ENCODE assay signal across 29 cellular contexts in the genomic region with DNA sequence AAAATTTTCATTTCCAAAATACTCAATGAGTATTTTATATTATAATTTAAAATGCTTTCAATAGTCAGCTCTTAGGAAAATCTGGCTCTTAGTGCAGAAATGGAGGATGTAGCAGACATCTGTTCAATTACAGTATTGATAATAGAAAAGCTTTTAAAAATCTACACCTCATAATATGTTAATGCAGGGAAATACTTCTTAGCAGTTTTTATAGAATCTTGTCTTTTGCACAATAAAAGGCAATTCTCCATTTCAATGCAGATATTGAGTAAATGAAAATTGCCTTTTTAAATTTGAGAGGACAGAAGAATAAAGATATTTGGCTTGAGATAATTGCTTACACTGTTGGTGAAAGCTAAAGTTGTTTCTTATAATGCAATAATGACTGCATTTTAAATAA.
A peak's percentile ranks its signal among the peaks of the same experiment; 100 is the strongest.
DNase-seq lines count a peak whose midpoint lies in the region; ATAC-seq and TF ChIP-seq lines count a peak whose summit lies in the region.
"Had no signal": no experiment of that assay in that cellular context is flagged by ENCODE, and none has a peak within 500 bp of the region (broad histone marks: within the 10 kb centered on the region; RNA-seq: fewer than 3 reads in every experiment).

No MANE protein-coding gene starts in this region.

- H3K27ac Mint-ChIP-seq in GM23338, result no peak overlapping the region
- H3K27ac Mint-ChIP-seq: B cell; CD14-positive monocyte; CD4-positive, alpha-beta memory T cell; CD4-positive, alpha-beta T cell; CD4-positive, CD25-positive, alpha-beta regulatory T cell; CD8-positive, alpha-beta memory T cell; CD8-positive, alpha-beta T cell had no signal

- no peak overlapping the region for H3K4me3 ChIP-seq in GM23338
- H3K4me3 ChIP-seq in adrenal gland, result no peak overlapping the region
- H3K4me3 ChIP-seq: A549; BLaER1; BLaER1 treated with 17β-estradiol and CSF1 and Interleukin-3, amounts not matched to agents 10 nM and 100 nM had no signal

- TF ChIP-seq CTCF in GM23338 (conservative IDR thresholded peaks at IDR 0.05; ENCODE audit: low read depth in 2 of 2) (no peak), adrenal gland (IDR thresholded peaks at IDR 0.05) (no peak)

- H3F3A ChIP-seq in GM23338 (replicated peaks; ENCODE audit: low read depth), result no peaks in the 10 kb centered on the region

- H3K9me2 ChIP-seq in GM23338 (ENCODE audit: insufficient read depth), result peaks cover 15% of the 10 kb centered on the region

- H3K4me1 ChIP-seq in GM23338 (ENCODE audit: insufficient read depth), result peaks cover 14% of the 10 kb centered on the region
- H3K4me1 ChIP-seq in adrenal gland (replicated peaks in 1 of 2), result no peaks in the 10 kb centered on the region
- H3K4me1 ChIP-seq: A549; BE2C; BLaER1; BLaER1 treated with 17β-estradiol and CSF1 and Interleukin-3, amounts not matched to agents 10 nM and 100 nM; Caco-2 had no signal

- 0 out of 2 replicates have a peak overlapping the region, but pooled peaks have one; percentile 14 for H3K4me2 ChIP-seq in GM23338
- H3K4me2 ChIP-seq: A549; BLaER1; BLaER1 treated with 17β-estradiol and CSF1 and Interleukin-3, amounts not matched to agents 10 nM and 100 nM had no signal

- no peaks in the 10 kb centered on the region for H4K20me1 ChIP-seq in GM23338 (replicated peaks; ENCODE audit: insufficient read depth)
- H4K20me1 ChIP-seq: BLaER1; BLaER1 treated with 17β-estradiol and CSF1 and Interleukin-3, amounts not matched to agents 10 nM and 100 nM had no signal

- H3K4me3 Mint-ChIP-seq in GM23338, result no peak overlapping the region
- H3K4me3 Mint-ChIP-seq: B cell; CD14-positive monocyte; CD4-positive, alpha-beta memory T cell; CD4-positive, alpha-beta T cell; CD4-positive, CD25-positive, alpha-beta regulatory T cell; CD8-positive, alpha-beta memory T cell; CD8-positive, alpha-beta T cell had no signal

- intact Hi-C loops in adrenal gland (cut with DNase I), result no loop called here

- peaks cover 7% of the 10 kb centered on the region for H3K27me3 Mint-ChIP-seq in GM23338 (ENCODE audit: insufficient read depth, low read depth, poor library complexity)
- H3K27me3 Mint-ChIP-seq: B cell; CD4-positive, CD25-positive, alpha-beta regulatory T cell; CD8-positive, alpha-beta memory T cell had no signal

- no peak for TF ChIP-seq POLR2A in adrenal gland (IDR thresholded peaks at IDR 0.05)

- 0 out of 2 replicates have a peak, but pooled peaks cover 3% of the 10 kb centered on the region for H3K36me3 ChIP-seq in GM23338 (ENCODE audit: insufficient read depth)
- no peaks in the 10 kb centered on the region for H3K36me3 ChIP-seq in adrenal gland (replicated peaks in 1 of 2)
- H3K36me3 ChIP-seq: BE2C; BLaER1; BLaER1 treated with 17β-estradiol and CSF1 and Interleukin-3, amounts not matched to agents 10 nM and 100 nM had no signal

- ATAC-seq in GM23338, result no peak
- ATAC-seq: A549; CD8-positive, alpha-beta T cell had no signal

- no peaks in the 10 kb centered on the region for H3K79me2 ChIP-seq in GM23338 (replicated peaks; ENCODE audit: insufficient read depth)

- H3K9me3 ChIP-seq in adrenal gland (replicated peaks in 1 of 3), result peaks cover 0 to 3% (median 0%) of the 10 kb centered on the region in 3 donors
- H3K9me3 ChIP-seq: A549; BE2C; BLaER1; BLaER1 treated with 17β-estradiol and CSF1 and Interleukin-3, amounts not matched to agents 10 nM and 100 nM; Caco-2 had no signal

- H3K27ac ChIP-seq in GM23338 (ENCODE audit: low read depth), result no peak overlapping the region
- no peak overlapping the region for H3K27ac ChIP-seq in adrenal gland
- H3K27ac ChIP-seq: 22Rv1; A549; BLaER1; BLaER1 treated with 17β-estradiol and CSF1 and Interleukin-3, amounts not matched to agents 10 nM and 100 nM; C4-2B had no signal

- no peak overlapping the region for H2AFZ ChIP-seq in GM23338

- H3K27me3 ChIP-seq in GM23338 (ENCODE audit: insufficient read depth), result no peaks in the 10 kb centered on the region
- no peaks in the 10 kb centered on the region for H3K27me3 ChIP-seq in adrenal gland
- H3K27me3 ChIP-seq: BE2C; BLaER1; BLaER1 treated with 17β-estradiol and CSF1 and Interleukin-3, amounts not matched to agents 10 nM and 100 nM had no signal

- no peak for DNase-seq in GM23338 (ENCODE audit: low spot score)
- no peak for DNase-seq in adrenal gland
- DNase-seq: 8988T; ACHN; AML-193; BE2C; C1 segment of cervical spinal cord; Caco-2; Calu3; CD4-positive, alpha-beta memory T cell; CD4-positive, alpha-beta T cell; CD4-positive, CD25-positive, alpha-beta regulatory T cell; CD8-positive, alpha-beta memory T cell; CD8-positive, alpha-beta T cell; COR-L47; DMS 273 treated with DMSO at 0.1 percent for 48 hours; DMS153; DMS53; DMS79; DMS79 treated with DMSO at 0.1 percent for 48 hours; DND-41; EL had no signal

- peaks cover 5% of the 10 kb centered on the region; the same call in 2 of the 3 replicates for H3K9me3 Mint-ChIP-seq in GM23338
- H3K9me3 Mint-ChIP-seq: CD4-positive, alpha-beta T cell; CD8-positive, alpha-beta T cell had no signal

- H3K4me1 Mint-ChIP-seq in GM23338, result peaks cover 11% of the 10 kb centered on the region
- H3K4me1 Mint-ChIP-seq: B cell; CD14-positive monocyte; CD4-positive, alpha-beta memory T cell; CD8-positive, alpha-beta memory T cell had no signal

- 0 out of 3 replicates have a peak, but pooled peaks cover 2% of the 10 kb centered on the region for H3K36me3 Mint-ChIP-seq in GM23338 (ENCODE audit: low read depth)
- H3K36me3 Mint-ChIP-seq: CD14-positive monocyte; CD4-positive, alpha-beta memory T cell; CD4-positive, CD25-positive, alpha-beta regulatory T cell; CD8-positive, alpha-beta memory T cell; CD8-positive, alpha-beta T cell had no signal

TF ChIP-seq in GM23338, 12 proteins besides CTCF, POLR2A, EP300 and RAD21:
- TF ChIP-seq ZNF331 (CRISPR knock-in tag; IDR thresholded peaks at IDR 0.05; ENCODE audit: low read depth), result no peak
- no peak for TF ChIP-seq ZNF114 (CRISPR knock-in tag; IDR thresholded peaks at IDR 0.05)
- TF ChIP-seq, protein P1, sequence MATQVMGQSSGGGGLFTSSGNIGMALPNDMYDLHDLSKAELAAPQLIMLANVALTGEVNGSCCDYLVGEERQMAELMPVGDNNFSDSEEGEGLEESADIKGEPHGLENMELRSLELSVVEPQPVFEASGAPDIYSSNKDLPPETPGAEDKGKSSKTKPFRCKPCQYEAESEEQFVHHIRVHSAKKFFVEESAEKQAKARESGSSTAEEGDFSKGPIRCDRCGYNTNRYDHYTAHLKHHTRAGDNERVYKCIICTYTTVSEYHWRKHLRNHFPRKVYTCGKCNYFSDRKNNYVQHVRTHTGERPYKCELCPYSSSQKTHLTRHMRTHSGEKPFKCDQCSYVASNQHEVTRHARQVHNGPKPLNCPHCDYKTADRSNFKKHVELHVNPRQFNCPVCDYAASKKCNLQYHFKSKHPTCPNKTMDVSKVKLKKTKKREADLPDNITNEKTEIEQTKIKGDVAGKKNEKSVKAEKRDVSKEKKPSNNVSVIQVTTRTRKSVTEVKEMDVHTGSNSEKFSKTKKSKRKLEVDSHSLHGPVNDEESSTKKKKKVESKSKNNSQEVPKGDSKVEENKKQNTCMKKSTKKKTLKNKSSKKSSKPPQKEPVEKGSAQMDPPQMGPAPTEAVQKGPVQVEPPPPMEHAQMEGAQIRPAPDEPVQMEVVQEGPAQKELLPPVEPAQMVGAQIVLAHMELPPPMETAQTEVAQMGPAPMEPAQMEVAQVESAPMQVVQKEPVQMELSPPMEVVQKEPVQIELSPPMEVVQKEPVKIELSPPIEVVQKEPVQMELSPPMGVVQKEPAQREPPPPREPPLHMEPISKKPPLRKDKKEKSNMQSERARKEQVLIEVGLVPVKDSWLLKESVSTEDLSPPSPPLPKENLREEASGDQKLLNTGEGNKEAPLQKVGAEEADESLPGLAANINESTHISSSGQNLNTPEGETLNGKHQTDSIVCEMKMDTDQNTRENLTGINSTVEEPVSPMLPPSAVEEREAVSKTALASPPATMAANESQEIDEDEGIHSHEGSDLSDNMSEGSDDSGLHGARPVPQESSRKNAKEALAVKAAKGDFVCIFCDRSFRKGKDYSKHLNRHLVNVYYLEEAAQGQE (IDR thresholded peaks at IDR 0.05; ENCODE audit: unreplicated experiment), result no peak
- no peak for TF ChIP-seq JUNB (IDR thresholded peaks at IDR 0.05; ENCODE audit: unreplicated experiment)
